ENCODE assay signal across 1 cellular context in the genomic region with DNA sequence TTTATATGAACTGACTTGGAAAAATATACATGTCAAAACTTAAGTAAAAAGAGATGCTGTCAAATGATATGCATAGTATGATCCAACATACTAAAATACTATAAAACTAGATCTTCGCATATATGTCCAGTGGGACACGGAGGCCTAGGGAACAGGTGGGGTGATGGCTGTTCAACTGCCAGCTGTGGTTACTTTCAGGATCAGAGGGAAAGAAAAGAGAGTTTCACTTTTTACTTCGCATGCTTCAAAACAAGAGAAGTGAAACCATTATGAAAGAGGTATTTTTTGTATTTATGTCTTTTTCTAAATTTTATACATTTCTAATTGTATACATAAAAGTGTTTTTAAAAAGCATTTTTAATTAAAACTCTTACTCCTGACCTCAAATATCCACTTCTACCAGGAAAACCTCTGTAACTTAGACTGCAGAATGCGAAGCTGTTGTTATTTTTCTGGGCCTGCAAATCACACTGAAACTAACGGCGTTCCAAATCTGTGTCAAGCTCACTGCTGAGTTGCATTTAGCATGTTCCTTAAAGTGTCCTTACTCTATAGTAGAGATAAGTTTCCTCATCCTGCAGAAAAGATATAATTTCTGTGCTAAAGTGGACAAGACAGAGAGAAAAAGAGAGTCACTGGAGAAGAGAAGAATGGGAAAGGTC.
TF ChIP-seq lines count a peak whose summit lies in the region.

No MANE protein-coding gene starts in this region.

TF ChIP-seq in GM23338, 12 proteins besides CTCF, POLR2A, EP300 and RAD21 (continued from another document):
- TF ChIP-seq, protein P1, sequence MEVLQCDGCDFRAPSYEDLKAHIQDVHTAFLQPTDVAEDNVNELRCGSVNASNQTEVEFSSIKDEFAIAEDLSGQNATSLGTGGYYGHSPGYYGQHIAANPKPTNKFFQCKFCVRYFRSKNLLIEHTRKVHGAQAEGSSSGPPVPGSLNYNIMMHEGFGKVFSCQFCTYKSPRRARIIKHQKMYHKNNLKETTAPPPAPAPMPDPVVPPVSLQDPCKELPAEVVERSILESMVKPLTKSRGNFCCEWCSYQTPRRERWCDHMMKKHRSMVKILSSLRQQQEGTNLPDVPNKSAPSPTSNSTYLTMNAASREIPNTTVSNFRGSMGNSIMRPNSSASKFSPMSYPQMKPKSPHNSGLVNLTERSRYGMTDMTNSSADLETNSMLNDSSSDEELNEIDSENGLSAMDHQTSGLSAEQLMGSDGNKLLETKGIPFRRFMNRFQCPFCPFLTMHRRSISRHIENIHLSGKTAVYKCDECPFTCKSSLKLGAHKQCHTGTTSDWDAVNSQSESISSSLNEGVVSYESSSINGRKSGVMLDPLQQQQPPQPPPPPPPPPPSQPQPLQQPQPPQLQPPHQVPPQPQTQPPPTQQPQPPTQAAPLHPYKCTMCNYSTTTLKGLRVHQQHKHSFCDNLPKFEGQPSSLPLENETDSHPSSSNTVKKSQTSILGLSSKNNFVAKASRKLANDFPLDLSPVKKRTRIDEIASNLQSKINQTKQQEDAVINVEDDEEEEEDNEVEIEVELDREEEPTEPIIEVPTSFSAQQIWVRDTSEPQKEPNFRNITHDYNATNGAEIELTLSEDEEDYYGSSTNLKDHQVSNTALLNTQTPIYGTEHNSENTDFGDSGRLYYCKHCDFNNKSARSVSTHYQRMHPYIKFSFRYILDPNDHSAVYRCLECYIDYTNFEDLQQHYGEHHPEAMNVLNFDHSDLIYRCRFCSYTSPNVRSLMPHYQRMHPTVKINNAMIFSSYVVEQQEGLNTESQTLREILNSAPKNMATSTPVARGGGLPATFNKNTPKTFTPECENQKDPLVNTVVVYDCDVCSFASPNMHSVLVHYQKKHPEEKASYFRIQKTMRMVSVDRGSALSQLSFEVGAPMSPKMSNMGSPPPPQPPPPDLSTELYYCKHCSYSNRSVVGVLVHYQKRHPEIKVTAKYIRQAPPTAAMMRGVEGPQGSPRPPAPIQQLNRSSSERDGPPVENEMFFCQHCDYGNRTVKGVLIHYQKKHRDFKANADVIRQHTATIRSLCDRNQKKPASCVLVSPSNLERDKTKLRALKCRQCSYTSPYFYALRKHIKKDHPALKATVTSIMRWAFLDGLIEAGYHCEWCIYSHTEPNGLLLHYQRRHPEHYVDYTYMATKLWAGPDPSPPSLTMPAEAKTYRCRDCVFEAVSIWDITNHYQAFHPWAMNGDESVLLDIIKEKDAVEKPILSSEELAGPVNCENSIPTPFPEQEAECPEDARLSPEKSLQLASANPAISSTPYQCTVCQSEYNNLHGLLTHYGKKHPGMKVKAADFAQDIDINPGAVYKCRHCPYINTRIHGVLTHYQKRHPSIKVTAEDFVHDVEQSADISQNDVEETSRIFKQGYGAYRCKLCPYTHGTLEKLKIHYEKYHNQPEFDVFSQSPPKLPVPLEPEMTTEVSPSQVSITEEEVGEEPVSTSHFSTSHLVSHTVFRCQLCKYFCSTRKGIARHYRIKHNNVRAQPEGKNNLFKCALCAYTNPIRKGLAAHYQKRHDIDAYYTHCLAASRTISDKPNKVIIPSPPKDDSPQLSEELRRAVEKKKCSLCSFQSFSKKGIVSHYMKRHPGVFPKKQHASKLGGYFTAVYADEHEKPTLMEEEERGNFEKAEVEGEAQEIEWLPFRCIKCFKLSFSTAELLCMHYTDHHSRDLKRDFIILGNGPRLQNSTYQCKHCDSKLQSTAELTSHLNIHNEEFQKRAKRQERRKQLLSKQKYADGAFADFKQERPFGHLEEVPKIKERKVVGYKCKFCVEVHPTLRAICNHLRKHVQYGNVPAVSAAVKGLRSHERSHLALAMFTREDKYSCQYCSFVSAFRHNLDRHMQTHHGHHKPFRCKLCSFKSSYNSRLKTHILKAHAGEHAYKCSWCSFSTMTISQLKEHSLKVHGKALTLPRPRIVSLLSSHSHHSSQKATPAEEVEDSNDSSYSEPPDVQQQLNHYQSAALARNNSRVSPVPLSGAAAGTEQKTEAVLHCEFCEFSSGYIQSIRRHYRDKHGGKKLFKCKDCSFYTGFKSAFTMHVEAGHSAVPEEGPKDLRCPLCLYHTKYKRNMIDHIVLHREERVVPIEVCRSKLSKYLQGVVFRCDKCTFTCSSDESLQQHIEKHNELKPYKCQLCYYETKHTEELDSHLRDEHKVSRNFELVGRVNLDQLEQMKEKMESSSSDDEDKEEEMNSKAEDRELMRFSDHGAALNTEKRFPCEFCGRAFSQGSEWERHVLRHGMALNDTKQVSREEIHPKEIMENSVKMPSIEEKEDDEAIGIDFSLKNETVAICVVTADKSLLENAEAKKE (CRISPR knock-in tag; IDR thresholded peaks at IDR 0.05), result no peak
- TF ChIP-seq CREB1 (CRISPR knock-in tag; IDR thresholded peaks at IDR 0.05; ENCODE audit: low read depth), result no peak
- no peak for TF ChIP-seq EZH2phosphoT487 (IDR thresholded peaks at IDR 0.05; ENCODE audit: unreplicated experiment)
TF ChIP-seq in GM23338: peak in this region for 0.
